Comparison of ENCODE assay signal across 22 cellular contexts in genomic region chr7:154677454-154677853, GRCh38.
"Had no signal": no experiment of that assay in that cellular context is flagged by ENCODE, and none has a peak within 500 bp of the region (broad histone marks: within the 10 kb centered on the region; RNA-seq: fewer than 3 reads in every experiment).

No MANE protein-coding gene starts in this region.

- H3K9ac ChIP-seq: neural progenitor cell had no signal

- H2AFZ ChIP-seq: neural progenitor cell had no signal

- H3K27me3 ChIP-seq: neural progenitor cell, neutrophil, pancreas, right lobe of liver, sigmoid colon, stomach, tibial artery, transverse colon, upper lobe of right lung, uterus had no signal

- H3K4me2 ChIP-seq: neural progenitor cell had no signal

- DNase-seq: naive thymus-derived CD4-positive, alpha-beta T cell; natural killer cell; pancreas; right cardiac atrium; right lobe of liver; sigmoid colon; small intestine; stimulated activated CD4-positive, alpha-beta T cell treated with anti-CD3 and anti-CD28 coated beads, Interleukin-15, amount 100 ng/mL, for 24 hours; stimulated activated CD4-positive, alpha-beta T cell treated with anti-CD3 and anti-CD28 coated beads, Interleukin-2, amount 100 ng/mL, for 24 hours; stimulated activated CD4-positive, alpha-beta T cell treated with anti-CD3 and anti-CD28 coated beads, Interleukin-2, amount 100 ng/mL, for 48 hours; stimulated activated CD4-positive, alpha-beta T cell treated with anti-CD3 and anti-CD28 coated beads, Interleukin-4, amount 100 ng/mL, for 24 hours; stimulated activated naive B cell treated with anti-CD40 and anti-IgM and Interleukin-4, amounts not matched to agents 10 μg/mL and 1 μg/mL and 100 μg/mL, for 72 hours; stimulated activated naive CD4-positive, alpha-beta T cell treated with Interleukin-2 at 50 U/mL for 16 hours; stomach; tibial artery; transverse colon; upper lobe of right lung; uterus had no signal

- H3K27ac ChIP-seq: neural progenitor cell, neutrophil, pancreas, prostate gland, right lobe of liver, sigmoid colon, stomach, tibial artery, upper lobe of right lung, uterus had no signal

- H3K9me3 ChIP-seq: neutrophil, pancreas, prostate gland, right lobe of liver, sigmoid colon, transverse colon, upper lobe of right lung, uterus had no signal

- H3K36me3 ChIP-seq: neural progenitor cell, neutrophil, pancreas, prostate gland, right lobe of liver, sigmoid colon, stomach, tibial artery, transverse colon, upper lobe of right lung, uterus had no signal

- H3K4me1 ChIP-seq: neural progenitor cell, pancreas, prostate gland, right lobe of liver, sigmoid colon, stomach, tibial artery, upper lobe of right lung, uterus had no signal

- H3K4me3 ChIP-seq: neural progenitor cell, pancreas, prostate gland, right lobe of liver, sigmoid colon, stomach, tibial artery, transverse colon, upper lobe of right lung, uterus had no signal

- ATAC-seq: naive thymus-derived CD4-positive, alpha-beta T cell; natural killer cell; right cardiac atrium; right lobe of liver; stimulated activated effector memory CD8-positive, alpha-beta T cell treated with anti-CD3 and anti-CD28 coated beads, Interleukin-12 subunit alpha, Interleukin-12 subunit beta, amount 100 ng/mL, for 72 hours; stimulated activated naive B cell treated with anti-CD40 and anti-IgM and Interleukin-4, amounts not matched to agents 10 μg/mL and 1 μg/mL and 100 μg/mL, for 72 hours; upper lobe of right lung had no signal
